8 cellular contexts compared by ENCODE assay signal in genomic region chr6:143100429-143100828, GRCh38.
"Had no signal": no experiment of that assay in that cellular context is flagged by ENCODE, and none has a peak within 500 bp of the region (broad histone marks: within the 10 kb centered on the region; RNA-seq: fewer than 3 reads in every experiment).

No MANE protein-coding gene starts in this region.

- H3K4me2 ChIP-seq: KMS-11 had no signal

- H3K4me3 ChIP-seq: GM23248 had no signal

- DNase-seq: GM23248, GOT3, H9, HCEC 1CT, KBM-7 had no signal

- H3K9ac ChIP-seq: GM23248, KMS-11 had no signal

- FAIRE-seq: H54, HTR-8/SVneo had no signal

- H2AFZ ChIP-seq: GM23248 had no signal

- H3K27ac ChIP-seq: GM23248, KMS-11 had no signal
